26 cellular contexts compared by ENCODE assay signal in the genomic region with DNA sequence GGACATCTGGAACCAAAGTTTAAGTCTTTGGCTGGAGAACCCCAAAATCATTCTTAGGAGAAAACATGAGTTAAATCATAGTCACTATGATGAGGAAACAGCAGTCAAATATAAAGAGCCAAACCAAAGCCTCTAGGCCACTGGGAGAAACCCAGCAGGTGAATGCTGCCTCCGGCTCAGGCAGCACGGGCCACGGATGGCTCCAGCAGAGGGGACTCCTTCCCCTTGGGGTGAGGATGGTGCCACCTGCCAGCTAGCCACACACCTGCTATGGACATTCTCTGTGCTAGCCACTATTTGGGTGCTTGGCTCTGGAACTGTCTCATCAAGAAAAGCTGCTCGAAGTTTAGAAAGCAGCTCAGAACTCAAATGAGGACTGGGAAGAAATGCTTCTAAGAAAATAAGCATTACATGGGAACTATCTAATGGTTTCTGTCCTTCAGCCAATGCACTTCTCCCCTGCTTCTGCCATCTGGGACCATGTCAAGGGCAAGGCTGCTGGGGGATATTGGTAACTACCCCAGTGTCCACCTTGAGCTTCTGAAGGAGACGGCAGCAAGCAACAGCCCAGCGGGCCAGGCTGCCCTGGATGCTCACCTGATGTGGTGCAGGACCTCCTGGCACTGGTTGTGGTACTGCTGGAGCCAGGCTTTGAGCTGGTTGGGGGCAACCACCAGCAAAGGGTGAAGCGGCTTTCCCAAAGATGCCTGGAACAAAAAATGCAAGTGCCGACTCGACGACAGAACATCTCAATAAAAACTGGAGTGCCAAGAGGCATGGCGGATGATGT.
"Had no signal": no experiment of that assay in that cellular context is flagged by ENCODE, and none has a peak within 500 bp of the region (broad histone marks: within the 10 kb centered on the region; RNA-seq: fewer than 3 reads in every experiment).

No MANE protein-coding gene starts in this region.

- ATAC-seq: activated naive CD8-positive, alpha-beta T cell treated with anti-CD3 and anti-CD28 coated beads, Interleukin-2, amount 50 U/mL, for 24 hours; body of pancreas; Right ventricle myocardium inferior; T-cell had no signal

- H3K27ac Mint-ChIP-seq: activated CD4-positive, alpha-beta memory T cell treated with anti-CD3 and anti-CD28 coated beads, Interleukin-2, amount 10 ng/mL, durations not matched to agents 7 days and 5 days; activated CD4-positive, alpha-beta T cell treated with anti-CD3 and anti-CD28 coated beads, Interleukin-2, amount 10 ng/mL, durations not matched to agents 7 days and 5 days; activated naive CD8-positive, alpha-beta T cell treated with anti-CD3 and anti-CD28 coated beads, Interleukin-2, amount 50 U/mL, for 24 hours; T-cell had no signal

- H3K4me1 ChIP-seq: ascending aorta, body of pancreas had no signal

- H3K9me3 Mint-ChIP-seq: activated CD4-positive, alpha-beta memory T cell treated with anti-CD3 and anti-CD28 coated beads, Interleukin-2, amount 10 ng/mL, durations not matched to agents 7 days and 5 days; activated CD4-positive, alpha-beta T cell treated with anti-CD3 and anti-CD28 coated beads, Interleukin-2, amount 10 ng/mL, durations not matched to agents 7 days and 5 days; activated naive CD8-positive, alpha-beta T cell treated with anti-CD3 and anti-CD28 coated beads, Interleukin-2, amount 50 U/mL, for 24 hours; T-cell had no signal

- H3K4me1 Mint-ChIP-seq: activated CD4-positive, alpha-beta memory T cell treated with anti-CD3 and anti-CD28 coated beads, Interleukin-2, amount 10 ng/mL, durations not matched to agents 7 days and 5 days; activated CD4-positive, alpha-beta T cell treated with anti-CD3 and anti-CD28 coated beads, Interleukin-2, amount 10 ng/mL, durations not matched to agents 7 days and 5 days; activated naive CD8-positive, alpha-beta T cell treated with anti-CD3 and anti-CD28 coated beads, Interleukin-2, amount 50 U/mL, for 24 hours; T-cell had no signal

- H3K27ac ChIP-seq: ascending aorta, body of pancreas, KMS-11, SK-N-MC, VCaP had no signal

- H3K27me3 ChIP-seq: ascending aorta, body of pancreas had no signal

- FAIRE-seq: TTC549 had no signal

- H3K4me3 Mint-ChIP-seq: activated CD4-positive, alpha-beta memory T cell treated with anti-CD3 and anti-CD28 coated beads, Interleukin-2, amount 10 ng/mL, durations not matched to agents 7 days and 5 days; activated CD4-positive, alpha-beta T cell treated with anti-CD3 and anti-CD28 coated beads, Interleukin-2, amount 10 ng/mL, durations not matched to agents 7 days and 5 days; activated naive CD8-positive, alpha-beta T cell treated with anti-CD3 and anti-CD28 coated beads, Interleukin-2, amount 50 U/mL, for 24 hours; T-cell had no signal

- H3K27me3 Mint-ChIP-seq: activated CD4-positive, alpha-beta memory T cell treated with anti-CD3 and anti-CD28 coated beads, Interleukin-2, amount 10 ng/mL, durations not matched to agents 7 days and 5 days; activated CD4-positive, alpha-beta T cell treated with anti-CD3 and anti-CD28 coated beads, Interleukin-2, amount 10 ng/mL, durations not matched to agents 7 days and 5 days; activated naive CD8-positive, alpha-beta T cell treated with anti-CD3 and anti-CD28 coated beads, Interleukin-2, amount 50 U/mL, for 24 hours; T-cell had no signal

- DNase-seq: activated CD4-positive, alpha-beta memory T cell treated with anti-CD3 and anti-CD28 coated beads, Interleukin-2, amount 10 ng/mL, durations not matched to agents 7 days and 5 days; activated CD4-positive, alpha-beta T cell treated with anti-CD3 and anti-CD28 coated beads, Interleukin-2, amount 10 ng/mL, durations not matched to agents 7 days and 5 days; activated CD4-positive, CD25-positive, alpha-beta regulatory T cell; activated naive CD4-positive, alpha-beta T cell treated with anti-CD3 and anti-CD28 coated beads, Interleukin-2, amount 50 U/mL, for 16 hours; activated naive CD8-positive, alpha-beta T cell treated with anti-CD3 and anti-CD28 coated beads, Interleukin-2, amount 50 U/mL, for 24 hours; amniotic stem cell; body of pancreas; NCI-H1092 treated with DMSO at 0.1 percent for 48 hours; NCI-H1417 treated with DMSO at 0.1 percent for 48 hours; NCI-H1694; NCI-H2029; NCI-H2107; NCI-H2171 treated with DMSO at 0.1 percent for 48 hours; NCI-H345; NCI-H510A; NCI-H526 treated with DMSO at 0.1 percent for 48 hours; NCI-H82; T-cell; T-helper 2 cell; T1000 had no signal

- H3K9me3 ChIP-seq: ascending aorta, body of pancreas had no signal

- H3K4me3 ChIP-seq: ascending aorta, body of pancreas, SK-N-MC had no signal
